In genomic region chr4:82798168-82799005, GRCh38 we compare ENCODE assay signal across 8 cellular contexts. TPM values are rescaled to one million over a fixed set of nuclear protein-coding genes. Genes with fewer than 3 reads are reported as not detected.
DNase-seq lines count a peak whose midpoint lies in the region; ATAC-seq and TF ChIP-seq lines count a peak whose summit lies in the region.

SCD5 (minus strand) TSS chr4:82798796; CDS start chr4:82798537, 259 bp downstream.

- TF ChIP-seq CTCF in endothelial cell (IDR thresholded peaks at IDR 0.05; ENCODE audit: unreplicated experiment): no peak

- no peak within 1 kb of the TSS for H3K27ac ChIP-seq in mesodermal cell (ENCODE audit: low read depth, low read length, severe bottlenecking)

- H3K36me3 Mint-ChIP-seq in endothelial cell (ENCODE audit: low read depth, unreplicated experiment): no peaks in the 10 kb centered on the region

- WGBS in mesodermal cell (ENCODE audit: insufficient coverage in 2 of 2), 2 experiments: 1% methylated on average over 58 to 72 of the region's 94 CpGs

- peaks cover 17% of the 10 kb centered on the region for H3K4me1 ChIP-seq in mesodermal cell (ENCODE audit: control insufficient read depth, insufficient read depth, low read length, poor library complexity, severe bottlenecking)

- peaks cover 16% of the 10 kb centered on the region for H3K4me1 Mint-ChIP-seq in endothelial cell (ENCODE audit: unreplicated experiment)

- ATAC-seq in GM18867 (IDR thresholded peaks at IDR 0.05; ENCODE audit: unreplicated experiment): peak; percentile 97
- peak; percentile 88 for ATAC-seq in HG03066 (IDR thresholded peaks at IDR 0.05; ENCODE audit: low read depth, unreplicated experiment)

- H3K4me3 Mint-ChIP-seq in endothelial cell (ENCODE audit: unreplicated experiment): peak within 1 kb of the TSS; percentile 84

- H3K36me3 ChIP-seq in mesodermal cell (ENCODE audit: control insufficient read depth, insufficient read depth, low read length): no peaks in the 10 kb centered on the region

- no peaks in the 10 kb centered on the region for H3K9me3 Mint-ChIP-seq in endothelial cell (ENCODE audit: unreplicated experiment)

- H3K9me3 ChIP-seq in mesodermal cell (ENCODE audit: control insufficient read depth, low read length): no peaks in the 10 kb centered on the region

- H3K27me3 Mint-ChIP-seq in endothelial cell (ENCODE audit: unreplicated experiment): peaks cover 32% of the 10 kb centered on the region

- peak within 1 kb of the TSS; percentile 58 for H3K4me3 ChIP-seq in mesodermal cell (ENCODE audit: extremely low read depth, insufficient read depth, low read length, poor library complexity, severe bottlenecking)

- DNase-seq in AG08395 (ENCODE audit: low spot score): peak; percentile 90
- peak; percentile 33 for DNase-seq in NCI-H460 (ENCODE audit: extremely low read depth, low read depth)
- peak; percentile 17 for DNase-seq in activated CD8-positive, alpha-beta memory T cell treated with anti-CD3 and anti-CD28 coated beads, Interleukin-2, amount 50 U/mL, for 1 hour (ENCODE audit: extremely low read depth)
- peak; percentile 35 for DNase-seq in endothelial cell (ENCODE audit: low spot score)
- DNase-seq in stimulated activated CD8-positive, alpha-beta memory T cell treated with anti-CD3 and anti-CD28 coated beads, Interleukin-2, amount 100 ng/mL, for 1 hour (ENCODE audit: low read depth in 2 of 2): peak; percentile 34 to 44

- no peak within 1 kb of the TSS for H3K27ac Mint-ChIP-seq in endothelial cell (ENCODE audit: unreplicated experiment)

RNA-seq across cellular contexts. Expression of gene SCD5, which starts in this region (rescaled TPM):
- total RNA-seq in NCI-H460 (2014; rRNA removed; shearing (Covaris generic)): 5.6 and 6.4 TPM in 2 replicates
- polyA plus RNA-seq in NCI-H460 (2014; cell fraction: nucleus; rRNA removed): 4.2 and 5.7 TPM in 2 replicates
- total RNA-seq in endothelial cell (ENCODE audit: unreplicated experiment): 0.38 TPM
- polyA plus RNA-seq in mesodermal cell (2013, experiment 1 of 2): 7.5 TPM
- polyA plus RNA-seq in mesodermal cell (2013, experiment 2 of 2): 6.6 TPM

Comparison
In these comparisons a context has a peak if more than half of its experiments do, and no peak if none do; other contexts are left out.
1. Peak in DNase-seq in endothelial cell; RNA of the gene not detected or under 1 TPM.
2. DNase-seq: peak in every context shown above with its lines; median percentile 90 in AG08395; 39 in stimulated activated CD8-positive, alpha-beta memory T cell treated with anti-CD3 and anti-CD28 coated beads, Interleukin-2, amount 100 ng/mL, for 1 hour; 35 in endothelial cell; 33 in NCI-H460; 17 in activated CD8-positive, alpha-beta memory T cell treated with anti-CD3 and anti-CD28 coated beads, Interleukin-2, amount 50 U/mL, for 1 hour.